ENCODE assay signal across 20 cellular contexts in genomic region chr3:97353176-97353575, GRCh38.
"Had no signal": no experiment of that assay in that cellular context is flagged by ENCODE, and none has a peak within 500 bp of the region (broad histone marks: within the 10 kb centered on the region; RNA-seq: fewer than 3 reads in every experiment).

No MANE protein-coding gene starts in this region.

- FAIRE-seq: endothelial cell of umbilical vein, frontal cortex, keratinocyte had no signal

- H3K79me2 ChIP-seq: hepatocyte had no signal

- H3K4me1 ChIP-seq: colonic mucosa, esophagus muscularis mucosa, foreskin keratinocyte, gastroesophageal sphincter, heart left ventricle, left lung, lower lobe of right lung had no signal

- H3K4me2 ChIP-seq: hepatocyte had no signal

- H3K36me3 ChIP-seq: colonic mucosa, esophagus muscularis mucosa, gastroesophageal sphincter, heart left ventricle, left lung, lower lobe of right lung had no signal

- H3K4me3 ChIP-seq: colonic mucosa, esophagus muscularis mucosa, gastroesophageal sphincter, heart left ventricle, hepatocyte, left lung, lower lobe of right lung had no signal

- DNase-seq: colonic mucosa; cortex of kidney; effector CD8-positive, alpha-beta T cell; effector memory CD8-positive, alpha-beta T cell; foreskin keratinocyte; heart left ventricle; hypothalamus; immature natural killer cell; left cardiac atrium; left ventricle myocardium superior; lower lobe of right lung; mesenchymal stem cell; midbrain had no signal

- H3K27me3 ChIP-seq: colonic mucosa, esophagus muscularis mucosa, foreskin keratinocyte, gastroesophageal sphincter, heart left ventricle, hepatocyte, left lung had no signal

- H2AFZ ChIP-seq: hepatocyte had no signal

- H3K9me3 ChIP-seq: colonic mucosa, esophagus muscularis mucosa, lower lobe of right lung had no signal

- H3K27ac ChIP-seq: colonic mucosa, esophagus muscularis mucosa, foreskin keratinocyte, gastroesophageal sphincter, heart left ventricle, hepatocyte, left lung, lower lobe of right lung had no signal

- ATAC-seq: effector memory CD8-positive, alpha-beta T cell; foreskin keratinocyte; gastroesophageal sphincter; heart left ventricle; left cardiac atrium; left lung; left ventricle myocardium superior had no signal
